ENCODE assay signal across 20 cellular contexts in genomic region chr16:59355704-59356103, GRCh38.
DNase-seq lines count a peak whose midpoint lies in the region; ATAC-seq and TF ChIP-seq lines count a peak whose summit lies in the region.
"Had no signal": no experiment of that assay in that cellular context is flagged by ENCODE, and none has a peak within 500 bp of the region (broad histone marks: within the 10 kb centered on the region; RNA-seq: fewer than 3 reads in every experiment).

No MANE protein-coding gene starts in this region.

- H2AFZ ChIP-seq in neural progenitor cell (replicated peaks) (peak overlapping the region; percentile 87), Karpas-422 (ENCODE audit: low read length) (no peak overlapping the region)
- H2AFZ ChIP-seq: GM23248 had no signal

- H3K9me2 ChIP-seq in Karpas-422 (replicated peaks; ENCODE audit: insufficient read depth, low read length): no peaks in the 10 kb centered on the region

- no peaks in the 10 kb centered on the region for H3K27me3 ChIP-seq in H7 (ENCODE audit: control insufficient read depth, insufficient read depth, low read length)
- H3K27me3 ChIP-seq in NT2/D1 (ENCODE audit: insufficient read depth, insufficient read length): peaks cover 8% of the 10 kb centered on the region
- no peaks in the 10 kb centered on the region; the same call in 1 of the 2 replicates for H3K27me3 ChIP-seq in iPS-20b (ENCODE audit: insufficient read depth, low read length)
- H3K27me3 ChIP-seq in neural progenitor cell: no peaks in the 10 kb centered on the region
- no peaks in the 10 kb centered on the region for H3K27me3 ChIP-seq in Karpas-422 (ENCODE audit: low read length)
- H3K27me3 ChIP-seq: BE2C had no signal

- peak overlapping the region; percentile 37 for H3K4me3 Mint-ChIP-seq in neural progenitor cell
- H3K4me3 Mint-ChIP-seq: CD4-positive, CD25-positive, alpha-beta regulatory T cell; CD8-positive, alpha-beta memory T cell; HFFc6 had no signal

- H4K20me1 ChIP-seq in neural progenitor cell (ENCODE audit: low read depth) (no peaks in the 10 kb centered on the region), Karpas-422 (ENCODE audit: insufficient read depth, low read depth, low read length) (no peaks in the 10 kb centered on the region)

- ATAC-seq in HG03342 (IDR thresholded peaks at IDR 0.05; ENCODE audit: unreplicated experiment) (no peak), HG03280 (IDR thresholded peaks at IDR 0.05; ENCODE audit: unreplicated experiment) (no peak)
- ATAC-seq: HCT116 had no signal

- H3K9me3 ChIP-seq in NT2/D1 (ENCODE audit: insufficient read depth, low read length): peaks cover 3% of the 10 kb centered on the region; the same call in 1 of the 2 replicates
- H3K9me3 ChIP-seq in iPS-20b (ENCODE audit: insufficient read depth, low read depth, low read length): no peaks in the 10 kb centered on the region
- H3K9me3 ChIP-seq in neural progenitor cell (ENCODE audit: low read depth): no peaks in the 10 kb centered on the region
- no peaks in the 10 kb centered on the region for H3K9me3 ChIP-seq in Karpas-422 (ENCODE audit: low read length)
- H3K9me3 ChIP-seq: BE2C had no signal

- no peak overlapping the region for H3K9ac ChIP-seq in NT2/D1 (ENCODE audit: insufficient read length, low read depth)
- H3K9ac ChIP-seq in iPS-20b (ENCODE audit: low read depth, low read length): no peak overlapping the region
- no peak overlapping the region for H3K9ac ChIP-seq in neural progenitor cell
- no peak overlapping the region for H3K9ac ChIP-seq in Karpas-422 (ENCODE audit: low read length)
- H3K9ac ChIP-seq: GM23248 had no signal

- H3K27ac ChIP-seq in iPS-20b (ENCODE audit: low read length): no peak overlapping the region
- no peak overlapping the region for H3K27ac ChIP-seq in neural progenitor cell
- no peak overlapping the region for H3K27ac ChIP-seq in Karpas-422 (ENCODE audit: low read length)
- H3K27ac ChIP-seq: GM23248 had no signal

- no peaks in the 10 kb centered on the region for H3K36me3 ChIP-seq in H7 (replicated peaks; ENCODE audit: control insufficient read depth, insufficient read depth, low read length)
- no peaks in the 10 kb centered on the region for H3K36me3 ChIP-seq in NT2/D1 (ENCODE audit: insufficient read depth, insufficient read length, low read length)
- H3K36me3 ChIP-seq in iPS-20b (ENCODE audit: insufficient read depth, low read depth, low read length): no peaks in the 10 kb centered on the region
- H3K36me3 ChIP-seq in neural progenitor cell: no peaks in the 10 kb centered on the region
- no peaks in the 10 kb centered on the region for H3K36me3 ChIP-seq in Karpas-422 (ENCODE audit: insufficient read depth, low read length)
- H3K36me3 ChIP-seq: BE2C had no signal

- no peaks in the 10 kb centered on the region for H3K79me2 ChIP-seq in neural progenitor cell (ENCODE audit: low read depth)
- no peaks in the 10 kb centered on the region for H3K79me2 ChIP-seq in Karpas-422 (ENCODE audit: low read length)

- H3K9me3 Mint-ChIP-seq in neural progenitor cell: peaks cover 4% of the 10 kb centered on the region
- H3K9me3 Mint-ChIP-seq: HFFc6 had no signal

- peak; percentile 14 for DNase-seq in H7
- peak; percentile 9 for DNase-seq in NT2/D1 (ENCODE audit: low read depth, low spot score)
- no peak for DNase-seq in neural progenitor cell (ENCODE audit: low spot score)
- no peak for DNase-seq in Karpas-422
- DNase-seq in NCI-H524 treated with DMSO at 0.1 percent for 48 hours (lab: John Stamatoyannopoulos, UW): no peak
- DNase-seq: ACHN; BE2C; C1 segment of cervical spinal cord; CD4-positive, CD25-positive, alpha-beta regulatory T cell; CD8-positive, alpha-beta memory T cell; COR-L47; DMS153; DMS79; GDM1; GM23248; HFFc6 had no signal

- no peak overlapping the region for H3K4me3 ChIP-seq in H7 (ENCODE audit: insufficient read depth, low read depth, low read length)
- no peak overlapping the region for H3K4me3 ChIP-seq in NT2/D1 (ENCODE audit: insufficient read length, low read depth)
- peak overlapping the region; percentile 30; the same call in 1 of the 2 replicates for H3K4me3 ChIP-seq in iPS-20b (ENCODE audit: low read length)
- no peak overlapping the region for H3K4me3 ChIP-seq in neural progenitor cell
- no peak overlapping the region for H3K4me3 ChIP-seq in Karpas-422 (ENCODE audit: low read length)
- H3K4me3 ChIP-seq: GM23248 had no signal

- H3F3A ChIP-seq in neural progenitor cell (ENCODE audit: low read depth): peaks cover 7% of the 10 kb centered on the region

- H3K36me3 Mint-ChIP-seq in neural progenitor cell: no peaks in the 10 kb centered on the region
- H3K36me3 Mint-ChIP-seq: CD4-positive, CD25-positive, alpha-beta regulatory T cell; CD8-positive, alpha-beta memory T cell had no signal

- peaks cover 17% of the 10 kb centered on the region for H3K4me1 Mint-ChIP-seq in neural progenitor cell
- H3K4me1 Mint-ChIP-seq: CD4-positive, CD25-positive, alpha-beta regulatory T cell; CD8-positive, alpha-beta memory T cell had no signal

- no peaks in the 10 kb centered on the region for H3K4me1 ChIP-seq in NT2/D1 (ENCODE audit: insufficient read depth, insufficient read length)
- peaks cover 21% of the 10 kb centered on the region for H3K4me1 ChIP-seq in iPS-20b (ENCODE audit: insufficient read depth, low read length)
- peaks cover 22% of the 10 kb centered on the region for H3K4me1 ChIP-seq in neural progenitor cell
- H3K4me1 ChIP-seq in Karpas-422 (ENCODE audit: low read length): no peaks in the 10 kb centered on the region
- H3K4me1 ChIP-seq: BE2C had no signal

- no peak overlapping the region for H3K27ac Mint-ChIP-seq in neural progenitor cell
- H3K27ac Mint-ChIP-seq: CD4-positive, CD25-positive, alpha-beta regulatory T cell; CD8-positive, alpha-beta memory T cell; HFFc6 had no signal

- no peak for TF ChIP-seq CTCF in neural progenitor cell (IDR thresholded peaks at IDR 0.05)

- no peaks in the 10 kb centered on the region for H3K27me3 Mint-ChIP-seq in neural progenitor cell (ENCODE audit: insufficient read depth, low read depth)
- H3K27me3 Mint-ChIP-seq: CD4-positive, CD25-positive, alpha-beta regulatory T cell; CD8-positive, alpha-beta memory T cell had no signal

- peak overlapping the region; percentile 12 for H3K4me2 ChIP-seq in neural progenitor cell
- no peak overlapping the region for H3K4me2 ChIP-seq in Karpas-422 (ENCODE audit: low read depth, low read length, poor library complexity, severe bottlenecking)

Comparison
In these comparisons a context has a peak if more than half of its experiments do, and no peak if none do; other contexts are left out.
1. DNase-seq: peak in H7 (single experiment) and NT2/D1 (single experiment); none in neural progenitor cell (single experiment), Karpas-422 (single experiment) and NCI-H524 treated with DMSO at 0.1 percent for 48 hours (single experiment).